11 cellular contexts compared by ENCODE assay signal in the genomic region with DNA sequence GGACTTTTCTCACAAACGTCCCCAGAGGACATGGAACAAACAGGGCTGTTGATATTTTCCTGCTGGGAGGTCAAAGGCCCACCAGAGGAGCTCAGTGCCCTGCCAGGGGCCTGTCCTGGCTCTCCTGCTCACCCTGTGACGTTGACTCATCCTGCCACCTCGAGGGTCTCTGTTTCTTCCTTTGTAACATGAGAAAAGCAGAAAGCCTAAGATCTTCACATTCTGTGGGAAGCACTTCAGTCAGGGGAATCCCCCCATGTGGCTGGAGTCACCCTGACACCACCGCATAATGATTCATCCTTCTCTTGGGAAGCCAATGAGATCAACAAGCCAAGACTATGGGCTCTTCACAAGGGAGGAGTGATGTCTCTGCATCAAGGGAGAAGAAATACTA.
DNase-seq lines count a peak whose midpoint lies in the region; ATAC-seq and TF ChIP-seq lines count a peak whose summit lies in the region.
"Had no signal": no experiment of that assay in that cellular context is flagged by ENCODE, and none has a peak within 500 bp of the region (broad histone marks: within the 10 kb centered on the region; RNA-seq: fewer than 3 reads in every experiment).

No MANE protein-coding gene starts in this region.

- peak overlapping the region; percentile 9 for H3K9ac ChIP-seq in mesenchymal stem cell (ENCODE audit: low read length)

- H4K91ac ChIP-seq in mesenchymal stem cell (ENCODE audit: low read length), result no peak overlapping the region

- no peak overlapping the region for H2BK5ac ChIP-seq in mesenchymal stem cell (ENCODE audit: low read depth, low read length, poor library complexity, severe bottlenecking)

- H2AFZ ChIP-seq in ACC112 (ENCODE audit: low read length, unreplicated experiment) (no peak overlapping the region), mesenchymal stem cell (ENCODE audit: low read depth, low read length) (no peak overlapping the region)

- no peaks in the 10 kb centered on the region for H3K9me3 ChIP-seq in mesenchymal stem cell (ENCODE audit: control insufficient read depth, low read length)
- H3K9me3 ChIP-seq in WERI-Rb-1 (ENCODE audit: severe bottlenecking), result no peaks in the 10 kb centered on the region

- H3K79me1 ChIP-seq in mesenchymal stem cell (replicated peaks; ENCODE audit: low read length, poor library complexity, severe bottlenecking), result no peaks in the 10 kb centered on the region

- no peaks in the 10 kb centered on the region for H3K79me2 ChIP-seq in ACC112 (ENCODE audit: control insufficient read depth, insufficient read depth, low read length, unreplicated experiment)

- no peak overlapping the region for H2AK5ac ChIP-seq in mesenchymal stem cell (ENCODE audit: low read length, severe bottlenecking)

- H4K8ac ChIP-seq in mesenchymal stem cell (ENCODE audit: low read length), result no peak overlapping the region

- 0 out of 2 replicates have a peak overlapping the region, but pooled peaks have one; percentile 23 for H3K4me3 ChIP-seq in ACC112 (ENCODE audit: low read depth, low read length)
- H3K4me3 ChIP-seq in mesenchymal stem cell (ENCODE audit: insufficient read depth in 1 of 2, low read depth in 1 of 2, low read length in 2 of 2), result no peak overlapping the region
- H3K4me3 ChIP-seq in WERI-Rb-1 (ENCODE audit: low read depth, low read length), result no peak overlapping the region

- H3K9me3 Mint-ChIP-seq in activated T-helper 17 cell treated with anti-CD3 and anti-CD28 coated beads, Interleukin-2, amount 50 U/mL, for 72 hours, result no peaks in the 10 kb centered on the region

- H3K4me1 Mint-ChIP-seq in activated T-helper 17 cell treated with anti-CD3 and anti-CD28 coated beads, Interleukin-2, amount 50 U/mL, for 72 hours, result peaks cover 25% of the 10 kb centered on the region

- no peaks in the 10 kb centered on the region for H3K27me3 ChIP-seq in ACC112 (ENCODE audit: insufficient read depth, low read length)
- H3K27me3 ChIP-seq in mesenchymal stem cell (ENCODE audit: control insufficient read depth in 1 of 2, insufficient read depth in 1 of 2, low read length in 2 of 2), result peaks cover under 1 to 60% of the 10 kb centered on the region in 2 experiments
- no peaks in the 10 kb centered on the region for H3K27me3 ChIP-seq in WERI-Rb-1 (ENCODE audit: insufficient read depth, low read depth, severe bottlenecking)

- no peaks in the 10 kb centered on the region for H3K36me3 ChIP-seq in ACC112 (ENCODE audit: insufficient read depth, low read length)
- no peaks in the 10 kb centered on the region for H3K36me3 ChIP-seq in mesenchymal stem cell (ENCODE audit: control insufficient read depth in 1 of 2, insufficient read depth in 2 of 2, low read depth in 1 of 2, low read length in 2 of 2)
- no peaks in the 10 kb centered on the region for H3K36me3 ChIP-seq in WERI-Rb-1

- no peak overlapping the region for H2BK120ac ChIP-seq in mesenchymal stem cell (ENCODE audit: low read depth, low read length)

- H3K27ac Mint-ChIP-seq in activated T-helper 17 cell treated with anti-CD3 and anti-CD28 coated beads, Interleukin-2, amount 50 U/mL, for 72 hours, result peak overlapping the region; percentile 94

- no peak overlapping the region for H3K18ac ChIP-seq in mesenchymal stem cell (ENCODE audit: low read depth in 1 of 2, low read length in 2 of 2)

- H3K36me3 Mint-ChIP-seq in activated T-helper 17 cell treated with anti-CD3 and anti-CD28 coated beads, Interleukin-2, amount 50 U/mL, for 72 hours (ENCODE audit: low read depth), result no peaks in the 10 kb centered on the region

- peak overlapping the region; percentile 79 for H3K4me3 Mint-ChIP-seq in activated T-helper 17 cell treated with anti-CD3 and anti-CD28 coated beads, Interleukin-2, amount 50 U/mL, for 72 hours

- H3K27ac ChIP-seq in ACC112 (ENCODE audit: low read depth, low read length) (peak overlapping the region; percentile 86), mesenchymal stem cell (ENCODE audit: low read length, poor library complexity, severe bottlenecking) (peak overlapping the region; percentile 9), WERI-Rb-1 (no peak overlapping the region)

- H3K4me1 ChIP-seq in ACC112 (ENCODE audit: control insufficient read depth, insufficient read depth, low read length, unreplicated experiment) (peaks cover 13% of the 10 kb centered on the region), mesenchymal stem cell (ENCODE audit: control insufficient read depth, insufficient read depth, low read depth, low read length) (peaks cover 6% of the 10 kb centered on the region)

- H2BK15ac ChIP-seq in mesenchymal stem cell (ENCODE audit: low read depth, poor library complexity, severe bottlenecking), result no peak overlapping the region

- no peak overlapping the region for H2BK12ac ChIP-seq in mesenchymal stem cell (ENCODE audit: low read length in 2 of 2)

- no peak for TF ChIP-seq CTCF in WERI-Rb-1 (IDR thresholded peaks at IDR 0.05; ENCODE audit: low read depth, low read length)

- H3K4ac ChIP-seq in mesenchymal stem cell (ENCODE audit: low read depth in 1 of 2, low read length in 2 of 2), result no peak overlapping the region

- WGBS in mesenchymal stem cell, result 22% methylated on average over 4 of the region's 4 CpGs

- DNase-seq in HK-2 (ENCODE audit: unreplicated experiment) (peak; percentile 68), mesenchymal stem cell (peak; percentile 95), NCI-H2107 treated with DMSO at 0.1 percent for 48 hours (lab: John Stamatoyannopoulos, UW; ENCODE audit: unreplicated experiment) (no peak), WERI-Rb-1 (no peak), activated gamma-delta T cell treated with Interleukin-2 at 50 U/mL for 16 hours (no peak)
- DNase-seq: activated gamma-delta T cell, DMS 273 treated with DMSO at 0.1 percent for 48 hours, NCI-H2227 treated with DMSO at 0.1 percent for 48 hours had no signal

- no peak overlapping the region for H3K14ac ChIP-seq in mesenchymal stem cell (ENCODE audit: low read length in 2 of 2)

- peak; percentile 96 for ATAC-seq in activated T-helper 17 cell treated with anti-CD3 and anti-CD28 coated beads, Interleukin-2, amount 50 U/mL, for 72 hours (replicated peaks)
- ATAC-seq in GM21737 (IDR thresholded peaks at IDR 0.05; ENCODE audit: unreplicated experiment), result no peak

- no peak overlapping the region for H3K23ac ChIP-seq in mesenchymal stem cell (ENCODE audit: low read length in 2 of 2)

- no peaks in the 10 kb centered on the region for H3K27me3 Mint-ChIP-seq in activated T-helper 17 cell treated with anti-CD3 and anti-CD28 coated beads, Interleukin-2, amount 50 U/mL, for 72 hours

- no peak overlapping the region for H3K4me2 ChIP-seq in mesenchymal stem cell (ENCODE audit: low read length, poor library complexity, severe bottlenecking)

Comparison
In these comparisons a context has a peak if more than half of its experiments do, and no peak if none do; other contexts are left out.
1. DNase-seq: peak in HK-2 (single experiment) and mesenchymal stem cell (single experiment); none in NCI-H2107 treated with DMSO at 0.1 percent for 48 hours (single experiment), WERI-Rb-1 (single experiment) and activated gamma-delta T cell treated with Interleukin-2 at 50 U/mL for 16 hours (single experiment).